In genomic region chr19:50835785-50836542, GRCh38 we compare ENCODE assay signal across 1 cellular context.
TF ChIP-seq lines count a peak whose summit lies in the region.

No MANE protein-coding gene starts in this region.

TF ChIP-seq in HEK293, 187 proteins besides CTCF, POLR2A, EP300 and RAD21 (continued from another document and continues in another):
- TF ChIP-seq, protein P1, sequence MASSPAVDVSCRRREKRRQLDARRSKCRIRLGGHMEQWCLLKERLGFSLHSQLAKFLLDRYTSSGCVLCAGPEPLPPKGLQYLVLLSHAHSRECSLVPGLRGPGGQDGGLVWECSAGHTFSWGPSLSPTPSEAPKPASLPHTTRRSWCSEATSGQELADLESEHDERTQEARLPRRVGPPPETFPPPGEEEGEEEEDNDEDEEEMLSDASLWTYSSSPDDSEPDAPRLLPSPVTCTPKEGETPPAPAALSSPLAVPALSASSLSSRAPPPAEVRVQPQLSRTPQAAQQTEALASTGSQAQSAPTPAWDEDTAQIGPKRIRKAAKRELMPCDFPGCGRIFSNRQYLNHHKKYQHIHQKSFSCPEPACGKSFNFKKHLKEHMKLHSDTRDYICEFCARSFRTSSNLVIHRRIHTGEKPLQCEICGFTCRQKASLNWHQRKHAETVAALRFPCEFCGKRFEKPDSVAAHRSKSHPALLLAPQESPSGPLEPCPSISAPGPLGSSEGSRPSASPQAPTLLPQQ (tag by site-specific recombination; IDR thresholded peaks at IDR 0.05) = peak; percentile 96
- TF ChIP-seq SALL2 (tag by site-specific recombination; IDR thresholded peaks at IDR 0.05; ENCODE audit: borderline replicate concordance) = no peak
- TF ChIP-seq BCL11A (tag by site-specific recombination; IDR thresholded peaks at IDR 0.05; ENCODE audit: low read depth) = peak; percentile 84
- no peak for TF ChIP-seq ZNF768 (tag by site-specific recombination; IDR thresholded peaks at IDR 0.05)
- TF ChIP-seq, protein P2, sequence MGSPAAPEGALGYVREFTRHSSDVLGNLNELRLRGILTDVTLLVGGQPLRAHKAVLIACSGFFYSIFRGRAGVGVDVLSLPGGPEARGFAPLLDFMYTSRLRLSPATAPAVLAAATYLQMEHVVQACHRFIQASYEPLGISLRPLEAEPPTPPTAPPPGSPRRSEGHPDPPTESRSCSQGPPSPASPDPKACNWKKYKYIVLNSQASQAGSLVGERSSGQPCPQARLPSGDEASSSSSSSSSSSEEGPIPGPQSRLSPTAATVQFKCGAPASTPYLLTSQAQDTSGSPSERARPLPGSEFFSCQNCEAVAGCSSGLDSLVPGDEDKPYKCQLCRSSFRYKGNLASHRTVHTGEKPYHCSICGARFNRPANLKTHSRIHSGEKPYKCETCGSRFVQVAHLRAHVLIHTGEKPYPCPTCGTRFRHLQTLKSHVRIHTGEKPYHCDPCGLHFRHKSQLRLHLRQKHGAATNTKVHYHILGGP (tag by site-specific recombination; IDR thresholded peaks at IDR 0.05) = no peak
- TF ChIP-seq IKZF3 (tag by site-specific recombination; IDR thresholded peaks at IDR 0.05) = no peak
- no peak for TF ChIP-seq ZNF350 (tag by site-specific recombination; IDR thresholded peaks at IDR 0.05)
- TF ChIP-seq ZNF658 (tag by site-specific recombination; IDR thresholded peaks at IDR 0.05) = no peak
- TF ChIP-seq, protein P3, sequence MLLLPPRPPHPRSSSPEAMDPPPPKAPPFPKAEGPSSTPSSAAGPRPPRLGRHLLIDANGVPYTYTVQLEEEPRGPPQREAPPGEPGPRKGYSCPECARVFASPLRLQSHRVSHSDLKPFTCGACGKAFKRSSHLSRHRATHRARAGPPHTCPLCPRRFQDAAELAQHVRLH (tag by site-specific recombination; IDR thresholded peaks at IDR 0.05) = no peak
- no peak for TF ChIP-seq ZNF560 (tag by site-specific recombination; IDR thresholded peaks at IDR 0.05; ENCODE audit: borderline replicate concordance)
- TF ChIP-seq ZFP3 (tag by site-specific recombination; IDR thresholded peaks at IDR 0.05; ENCODE audit: low read depth) = no peak
- 0 out of 2 replicates have a peak, but pooled peaks have one; percentile 25 for TF ChIP-seq ZNF157 (tag by site-specific recombination; IDR thresholded peaks at IDR 0.05)
- TF ChIP-seq, protein P4, sequence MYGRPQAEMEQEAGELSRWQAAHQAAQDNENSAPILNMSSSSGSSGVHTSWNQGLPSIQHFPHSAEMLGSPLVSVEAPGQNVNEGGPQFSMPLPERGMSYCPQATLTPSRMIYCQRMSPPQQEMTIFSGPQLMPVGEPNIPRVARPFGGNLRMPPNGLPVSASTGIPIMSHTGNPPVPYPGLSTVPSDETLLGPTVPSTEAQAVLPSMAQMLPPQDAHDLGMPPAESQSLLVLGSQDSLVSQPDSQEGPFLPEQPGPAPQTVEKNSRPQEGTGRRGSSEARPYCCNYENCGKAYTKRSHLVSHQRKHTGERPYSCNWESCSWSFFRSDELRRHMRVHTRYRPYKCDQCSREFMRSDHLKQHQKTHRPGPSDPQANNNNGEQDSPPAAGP (tag by site-specific recombination; IDR thresholded peaks at IDR 0.05) = peak; percentile 45; the same call in 1 of the 2 replicates
- peak; percentile 34; the same call in 1 of the 2 replicates for TF ChIP-seq ZNF843 (tag by site-specific recombination; IDR thresholded peaks at IDR 0.05)
- TF ChIP-seq, protein P5, sequence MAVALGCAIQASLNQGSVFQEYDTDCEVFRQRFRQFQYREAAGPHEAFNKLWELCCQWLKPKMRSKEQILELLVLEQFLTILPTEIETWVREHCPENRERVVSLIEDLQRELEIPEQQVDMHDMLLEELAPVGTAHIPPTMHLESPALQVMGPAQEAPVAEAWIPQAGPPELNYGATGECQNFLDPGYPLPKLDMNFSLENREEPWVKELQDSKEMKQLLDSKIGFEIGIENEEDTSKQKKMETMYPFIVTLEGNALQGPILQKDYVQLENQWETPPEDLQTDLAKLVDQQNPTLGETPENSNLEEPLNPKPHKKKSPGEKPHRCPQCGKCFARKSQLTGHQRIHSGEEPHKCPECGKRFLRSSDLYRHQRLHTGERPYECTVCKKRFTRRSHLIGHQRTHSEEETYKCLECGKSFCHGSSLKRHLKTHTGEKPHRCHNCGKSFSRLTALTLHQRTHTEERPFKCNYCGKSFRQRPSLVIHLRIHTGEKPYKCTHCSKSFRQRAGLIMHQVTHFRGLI (tag by site-specific recombination; IDR thresholded peaks at IDR 0.05) = no peak
- TF ChIP-seq GLI4 (tag by site-specific recombination; IDR thresholded peaks at IDR 0.05) = no peak
- TF ChIP-seq KLF10 (tag by site-specific recombination; IDR thresholded peaks at IDR 0.05) = no peak; the same call in 1 of the 2 replicates
- TF ChIP-seq ZNF791 (tag by site-specific recombination; IDR thresholded peaks at IDR 0.05) = 0 out of 2 replicates have a peak, but pooled peaks have one; percentile 65
- TF ChIP-seq ZNF558 (tag by site-specific recombination; IDR thresholded peaks at IDR 0.05) = no peak
- no peak for TF ChIP-seq ZNF398 (tag by site-specific recombination; IDR thresholded peaks at IDR 0.05)
- no peak for TF ChIP-seq ZNF112 (tag by site-specific recombination; IDR thresholded peaks at IDR 0.05)
- no peak for TF ChIP-seq ZNF362 (tag by site-specific recombination; IDR thresholded peaks at IDR 0.05)
- TF ChIP-seq ZIC2 (tag by site-specific recombination; IDR thresholded peaks at IDR 0.05) = peak; percentile 46; the same call in 1 of the 2 replicates
- TF ChIP-seq ZBTB48 (tag by site-specific recombination; IDR thresholded peaks at IDR 0.05) = peak; percentile 79; the same call in 1 of the 2 replicates
- no peak for TF ChIP-seq SCRT1 (tag by site-specific recombination; IDR thresholded peaks at IDR 0.05; ENCODE audit: borderline replicate concordance)
- no peak for TF ChIP-seq REST (tag by site-specific recombination; IDR thresholded peaks at IDR 0.05)
- TF ChIP-seq, protein P6, sequence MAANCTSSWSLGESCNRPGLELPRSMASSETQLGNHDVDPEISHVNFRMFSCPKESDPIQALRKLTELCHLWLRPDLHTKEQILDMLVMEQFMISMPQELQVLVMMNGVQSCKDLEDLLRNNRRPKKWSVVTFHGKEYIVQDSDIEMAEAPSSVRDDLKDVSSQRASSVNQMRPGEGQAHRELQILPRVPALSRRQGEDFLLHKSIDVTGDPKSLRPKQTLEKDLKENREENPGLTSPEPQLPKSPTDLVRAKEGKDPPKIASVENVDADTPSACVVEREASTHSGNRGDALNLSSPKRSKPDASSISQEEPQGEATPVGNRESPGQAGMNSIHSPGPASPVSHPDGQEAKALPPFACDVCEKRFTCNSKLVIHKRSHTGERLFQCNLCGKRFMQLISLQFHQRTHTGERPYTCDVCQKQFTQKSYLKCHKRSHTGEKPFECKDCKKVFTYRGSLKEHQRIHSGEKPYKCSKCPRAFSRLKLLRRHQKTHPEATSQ (tag by site-specific recombination; IDR thresholded peaks at IDR 0.05) = no peak
- no peak for TF ChIP-seq HOXC10 (CRISPR knock-in tag; IDR thresholded peaks at IDR 0.05)
- no peak for TF ChIP-seq ZNF530 (tag by site-specific recombination; IDR thresholded peaks at IDR 0.05; ENCODE audit: low read depth)
- peak; percentile 76 for TF ChIP-seq ZBTB17 (tag by site-specific recombination; IDR thresholded peaks at IDR 0.05)
- no peak for TF ChIP-seq ZNF701 (tag by site-specific recombination; IDR thresholded peaks at IDR 0.05)
- TF ChIP-seq ZNF416 (tag by site-specific recombination; IDR thresholded peaks at IDR 0.05) = no peak
- no peak for TF ChIP-seq ZNF266 (tag by site-specific recombination; IDR thresholded peaks at IDR 0.05; ENCODE audit: low read depth)
- no peak for TF ChIP-seq ZNF776 (tag by site-specific recombination; IDR thresholded peaks at IDR 0.05; ENCODE audit: borderline replicate concordance)
- TF ChIP-seq, protein P7, sequence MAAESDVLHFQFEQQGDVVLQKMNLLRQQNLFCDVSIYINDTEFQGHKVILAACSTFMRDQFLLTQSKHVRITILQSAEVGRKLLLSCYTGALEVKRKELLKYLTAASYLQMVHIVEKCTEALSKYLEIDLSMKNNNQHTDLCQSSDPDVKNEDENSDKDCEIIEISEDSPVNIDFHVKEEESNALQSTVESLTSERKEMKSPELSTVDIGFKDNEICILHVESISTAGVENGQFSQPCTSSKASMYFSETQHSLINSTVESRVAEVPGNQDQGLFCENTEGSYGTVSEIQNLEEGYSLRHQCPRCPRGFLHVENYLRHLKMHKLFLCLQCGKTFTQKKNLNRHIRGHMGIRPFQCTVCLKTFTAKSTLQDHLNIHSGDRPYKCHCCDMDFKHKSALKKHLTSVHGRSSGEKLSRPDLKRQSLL (tag by site-specific recombination; IDR thresholded peaks at IDR 0.05) = no peak
- TF ChIP-seq ZNF239 (tag by site-specific recombination; IDR thresholded peaks at IDR 0.05) = no peak
- TF ChIP-seq ZBTB49 (tag by site-specific recombination; IDR thresholded peaks at IDR 0.05; ENCODE audit: low read depth) = no peak
- no peak for TF ChIP-seq PRDM1 (tag by site-specific recombination; IDR thresholded peaks at IDR 0.05)
- peak; percentile 84 for TF ChIP-seq ZXDB (tag by site-specific recombination; IDR thresholded peaks at IDR 0.05)
- TF ChIP-seq ZNF501 (tag by site-specific recombination; IDR thresholded peaks at IDR 0.05) = peak; percentile 60; the same call in 1 of the 2 replicates
- TF ChIP-seq, protein P8, sequence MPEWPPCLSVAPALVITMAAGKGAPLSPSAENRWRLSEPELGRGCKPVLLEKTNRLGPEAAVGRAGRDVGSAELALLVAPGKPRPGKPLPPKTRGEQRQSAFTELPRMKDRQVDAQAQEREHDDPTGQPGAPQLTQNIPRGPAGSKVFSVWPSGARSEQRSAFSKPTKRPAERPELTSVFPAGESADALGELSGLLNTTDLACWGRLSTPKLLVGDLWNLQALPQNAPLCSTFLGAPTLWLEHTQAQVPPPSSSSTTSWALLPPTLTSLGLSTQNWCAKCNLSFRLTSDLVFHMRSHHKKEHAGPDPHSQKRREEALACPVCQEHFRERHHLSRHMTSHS (tag by site-specific recombination; IDR thresholded peaks at IDR 0.05) = no peak
- no peak for TF ChIP-seq ZNF426 (tag by site-specific recombination; IDR thresholded peaks at IDR 0.05)
- TF ChIP-seq TRIM28 (IDR thresholded peaks at IDR 0.05; ENCODE audit: borderline replicate concordance, low read length) = no peak
- 0 out of 2 replicates have a peak, but pooled peaks have one; percentile 21 for TF ChIP-seq ZNF24 (tag by site-specific recombination; IDR thresholded peaks at IDR 0.05)
